Comparison of ENCODE assay signal across 8 cellular contexts in genomic region chr10:121974019-121974534, GRCh38. TPM values are rescaled to one million over a fixed set of nuclear protein-coding genes. Genes with fewer than 3 reads are reported as not detected.
DNase-seq lines count a peak whose midpoint lies in the region; ATAC-seq and TF ChIP-seq lines count a peak whose summit lies in the region.

No MANE protein-coding gene starts in this region.

- H3K9me3 ChIP-seq in breast epithelium (no peaks in the 10 kb centered on the region), muscle layer of colon (ENCODE audit: low read length) (no peaks in the 10 kb centered on the region)

- H3K4me3 ChIP-seq in breast epithelium, result peak overlapping the region; percentile 68 to 94 (median 85)
- H3K4me3 ChIP-seq in muscle layer of colon (ENCODE audit: low read depth in 1 of 2, low read length in 2 of 2), result peak overlapping the region; percentile 77 to 87

- H3K27me3 Mint-ChIP-seq in T-helper 1 cell treated with Interleukin-12 subunit alpha and Interleukin-12 subunit beta and Interleukin-4 antibody, amounts not matched to agents 30 μg/mL and 1 μg/mL, for 36 hours (ENCODE audit: low read depth), result no peaks in the 10 kb centered on the region

- intact Hi-C loops in breast epithelium (cut with DNase I; ENCODE audit: low total_unique reads), result loop anchor here (5.0 kb wide), 1 partner anchor 502 kb away; no protein-coding TSS in a partner anchor

- no peak for TF ChIP-seq POLR2A in breast epithelium (IDR thresholded peaks at IDR 0.05)

- DNase-seq in T-helper 1 cell (no peak), breast epithelium (ENCODE audit: low spot score in 2 of 2) (no peak), NCI-H2107 treated with DMSO at 0.1 percent for 48 hours (lab: John Stamatoyannopoulos, UW; ENCODE audit: unreplicated experiment) (no peak), amniotic stem cell (lab: John Stamatoyannopoulos, UW) (no peak), RPMI8226 (no peak)

- H3K36me3 ChIP-seq in breast epithelium (no peaks in the 10 kb centered on the region), muscle layer of colon (ENCODE audit: insufficient read depth, low read length) (peaks cover 11% of the 10 kb centered on the region)

- H3K27me3 ChIP-seq in breast epithelium (no peaks in the 10 kb centered on the region), muscle layer of colon (ENCODE audit: control insufficient read depth in 1 of 2, insufficient read depth in 2 of 2, low read length in 2 of 2) (no peaks in the 10 kb centered on the region)

- ATAC-seq in HG03575 (IDR thresholded peaks at IDR 0.05; ENCODE audit: extremely low read depth, insufficient number of reproducible peaks, low FRiP score, unreplicated experiment), result peak; percentile 9

- H3K36me3 Mint-ChIP-seq in T-helper 1 cell treated with Interleukin-12 subunit alpha and Interleukin-12 subunit beta and Interleukin-4 antibody, amounts not matched to agents 30 μg/mL and 1 μg/mL, for 36 hours (ENCODE audit: low read depth), result peaks cover 4% of the 10 kb centered on the region

- peak overlapping the region; percentile 87 for H3K4me3 Mint-ChIP-seq in T-helper 1 cell treated with Interleukin-12 subunit alpha and Interleukin-12 subunit beta and Interleukin-4 antibody, amounts not matched to agents 30 μg/mL and 1 μg/mL, for 36 hours

- peak in 1 of 3 donors; percentile 24 for TF ChIP-seq CTCF in breast epithelium (IDR thresholded peaks at IDR 0.05)

- peaks cover 10% of the 10 kb centered on the region for H3K9me3 Mint-ChIP-seq in T-helper 1 cell treated with Interleukin-12 subunit alpha and Interleukin-12 subunit beta and Interleukin-4 antibody, amounts not matched to agents 30 μg/mL and 1 μg/mL, for 36 hours

- peak overlapping the region; percentile 26 for H3K27ac Mint-ChIP-seq in T-helper 1 cell treated with Interleukin-12 subunit alpha and Interleukin-12 subunit beta and Interleukin-4 antibody, amounts not matched to agents 30 μg/mL and 1 μg/mL, for 36 hours

- H3K27ac ChIP-seq in breast epithelium (peak overlapping the region; percentile 92 to 96), muscle layer of colon (ENCODE audit: low read depth, low read length) (peak overlapping the region; percentile 86)

- H3K4me1 Mint-ChIP-seq in T-helper 1 cell treated with Interleukin-12 subunit alpha and Interleukin-12 subunit beta and Interleukin-4 antibody, amounts not matched to agents 30 μg/mL and 1 μg/mL, for 36 hours (ENCODE audit: low read depth), result peaks cover 13% of the 10 kb centered on the region

- H3K4me1 ChIP-seq in breast epithelium, result peaks cover 8 to 13% of the 10 kb centered on the region in 2 donors
- H3K4me1 ChIP-seq in muscle layer of colon (ENCODE audit: insufficient read depth, low read length), result peaks cover 11% of the 10 kb centered on the region

- H3K9ac ChIP-seq in muscle layer of colon (ENCODE audit: low read length), result peak overlapping the region; percentile 8

RNA-seq across cellular contexts. Expression of gene NSMCE4A, which starts 0.9 kb away (rescaled TPM):
- 100 to 1,000 TPM in 2 of 3 donors, 10 to 100 TPM in 1; 72.2 to 120 (median 119) TPM for total RNA-seq in breast epithelium

RNA-seq across cellular contexts. Expression of gene TACC2, which starts 14.9 kb away (rescaled TPM):
- total RNA-seq in breast epithelium, result 10 to 100 TPM; 26.1 to 30.5 (median 28.5) TPM

RNA-seq across cellular contexts. Expression of gene ATE1, which starts 46.2 kb away (rescaled TPM):
- 10 to 100 TPM; 25.0 to 46.8 (median 29.5) TPM for total RNA-seq in breast epithelium
